Comparison of ENCODE assay signal across 2 cellular contexts in the genomic region with DNA sequence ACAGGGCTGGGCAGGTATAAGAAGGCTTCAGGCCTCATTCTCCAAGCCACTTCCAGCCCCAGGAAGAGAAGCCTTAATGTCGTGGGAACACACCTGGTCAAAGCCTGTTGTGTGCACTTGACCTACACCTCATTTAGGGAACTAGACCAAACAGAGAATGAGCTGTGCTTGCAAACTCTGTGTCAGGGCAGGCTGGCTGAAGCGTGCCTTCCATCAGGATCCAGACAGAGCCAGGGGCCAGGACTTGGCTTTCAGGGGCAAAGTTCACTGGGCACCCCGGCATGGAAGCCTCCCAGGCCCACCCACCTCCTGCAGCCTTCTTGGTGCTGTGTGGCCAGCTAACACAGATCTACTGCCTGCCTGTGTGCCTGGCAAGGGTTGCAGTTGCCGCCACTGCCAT.
TF ChIP-seq lines count a peak whose summit lies in the region.

No MANE protein-coding gene starts in this region.

TF ChIP-seq in K562, 482 proteins besides CTCF, POLR2A, EP300 and RAD21:
- TF ChIP-seq HDAC2 (IDR thresholded peaks at IDR 0.05) = no peak
- TF ChIP-seq HNRNPH1 (optimal IDR thresholded peaks at IDR 0.05; ENCODE audit: low read depth, low read length) = no peak
- TF ChIP-seq, protein P1, sequence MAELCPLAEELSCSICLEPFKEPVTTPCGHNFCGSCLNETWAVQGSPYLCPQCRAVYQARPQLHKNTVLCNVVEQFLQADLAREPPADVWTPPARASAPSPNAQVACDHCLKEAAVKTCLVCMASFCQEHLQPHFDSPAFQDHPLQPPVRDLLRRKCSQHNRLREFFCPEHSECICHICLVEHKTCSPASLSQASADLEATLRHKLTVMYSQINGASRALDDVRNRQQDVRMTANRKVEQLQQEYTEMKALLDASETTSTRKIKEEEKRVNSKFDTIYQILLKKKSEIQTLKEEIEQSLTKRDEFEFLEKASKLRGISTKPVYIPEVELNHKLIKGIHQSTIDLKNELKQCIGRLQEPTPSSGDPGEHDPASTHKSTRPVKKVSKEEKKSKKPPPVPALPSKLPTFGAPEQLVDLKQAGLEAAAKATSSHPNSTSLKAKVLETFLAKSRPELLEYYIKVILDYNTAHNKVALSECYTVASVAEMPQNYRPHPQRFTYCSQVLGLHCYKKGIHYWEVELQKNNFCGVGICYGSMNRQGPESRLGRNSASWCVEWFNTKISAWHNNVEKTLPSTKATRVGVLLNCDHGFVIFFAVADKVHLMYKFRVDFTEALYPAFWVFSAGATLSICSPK (IDR thresholded peaks at IDR 0.05; ENCODE audit: borderline replicate concordance) = no peak
- no peak for TF ChIP-seq PML (IDR thresholded peaks at IDR 0.05; ENCODE audit: low read length)
- no peak for TF ChIP-seq KDM2B (CRISPR knock-in tag; IDR thresholded peaks at IDR 0.05)
- TF ChIP-seq ILF3 (IDR thresholded peaks at IDR 0.05; ENCODE audit: borderline replicate concordance) = no peak
- no peak for TF ChIP-seq RFX7 (CRISPR knock-in tag; IDR thresholded peaks at IDR 0.05)
- TF ChIP-seq ZNF140 (CRISPR knock-in tag; IDR thresholded peaks at IDR 0.05) = no peak
- TF ChIP-seq GTF2A2 (tag; IDR thresholded peaks at IDR 0.05) = no peak
- TF ChIP-seq RAD51 (IDR thresholded peaks at IDR 0.05; ENCODE audit: borderline replicate concordance, low read depth) = no peak
- no peak for TF ChIP-seq KLF10 (CRISPR knock-in tag; IDR thresholded peaks at IDR 0.05)
- no peak for TF ChIP-seq ZNF174 (CRISPR knock-in tag; IDR thresholded peaks at IDR 0.05)
- TF ChIP-seq, protein P2, sequence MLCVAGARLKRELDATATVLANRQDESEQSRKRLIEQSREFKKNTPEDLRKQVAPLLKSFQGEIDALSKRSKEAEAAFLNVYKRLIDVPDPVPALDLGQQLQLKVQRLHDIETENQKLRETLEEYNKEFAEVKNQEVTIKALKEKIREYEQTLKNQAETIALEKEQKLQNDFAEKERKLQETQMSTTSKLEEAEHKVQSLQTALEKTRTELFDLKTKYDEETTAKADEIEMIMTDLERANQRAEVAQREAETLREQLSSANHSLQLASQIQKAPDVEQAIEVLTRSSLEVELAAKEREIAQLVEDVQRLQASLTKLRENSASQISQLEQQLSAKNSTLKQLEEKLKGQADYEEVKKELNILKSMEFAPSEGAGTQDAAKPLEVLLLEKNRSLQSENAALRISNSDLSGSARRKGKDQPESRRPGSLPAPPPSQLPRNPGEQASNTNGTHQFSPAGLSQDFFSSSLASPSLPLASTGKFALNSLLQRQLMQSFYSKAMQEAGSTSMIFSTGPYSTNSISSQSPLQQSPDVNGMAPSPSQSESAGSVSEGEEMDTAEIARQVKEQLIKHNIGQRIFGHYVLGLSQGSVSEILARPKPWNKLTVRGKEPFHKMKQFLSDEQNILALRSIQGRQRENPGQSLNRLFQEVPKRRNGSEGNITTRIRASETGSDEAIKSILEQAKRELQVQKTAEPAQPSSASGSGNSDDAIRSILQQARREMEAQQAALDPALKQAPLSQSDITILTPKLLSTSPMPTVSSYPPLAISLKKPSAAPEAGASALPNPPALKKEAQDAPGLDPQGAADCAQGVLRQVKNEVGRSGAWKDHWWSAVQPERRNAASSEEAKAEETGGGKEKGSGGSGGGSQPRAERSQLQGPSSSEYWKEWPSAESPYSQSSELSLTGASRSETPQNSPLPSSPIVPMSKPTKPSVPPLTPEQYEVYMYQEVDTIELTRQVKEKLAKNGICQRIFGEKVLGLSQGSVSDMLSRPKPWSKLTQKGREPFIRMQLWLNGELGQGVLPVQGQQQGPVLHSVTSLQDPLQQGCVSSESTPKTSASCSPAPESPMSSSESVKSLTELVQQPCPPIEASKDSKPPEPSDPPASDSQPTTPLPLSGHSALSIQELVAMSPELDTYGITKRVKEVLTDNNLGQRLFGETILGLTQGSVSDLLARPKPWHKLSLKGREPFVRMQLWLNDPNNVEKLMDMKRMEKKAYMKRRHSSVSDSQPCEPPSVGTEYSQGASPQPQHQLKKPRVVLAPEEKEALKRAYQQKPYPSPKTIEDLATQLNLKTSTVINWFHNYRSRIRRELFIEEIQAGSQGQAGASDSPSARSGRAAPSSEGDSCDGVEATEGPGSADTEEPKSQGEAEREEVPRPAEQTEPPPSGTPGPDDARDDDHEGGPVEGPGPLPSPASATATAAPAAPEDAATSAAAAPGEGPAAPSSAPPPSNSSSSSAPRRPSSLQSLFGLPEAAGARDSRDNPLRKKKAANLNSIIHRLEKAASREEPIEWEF (CRISPR knock-in tag; IDR thresholded peaks at IDR 0.05) = no peak
- no peak for TF ChIP-seq PHB2 (IDR thresholded peaks at IDR 0.05; ENCODE audit: low read depth)
- TF ChIP-seq, protein P3, sequence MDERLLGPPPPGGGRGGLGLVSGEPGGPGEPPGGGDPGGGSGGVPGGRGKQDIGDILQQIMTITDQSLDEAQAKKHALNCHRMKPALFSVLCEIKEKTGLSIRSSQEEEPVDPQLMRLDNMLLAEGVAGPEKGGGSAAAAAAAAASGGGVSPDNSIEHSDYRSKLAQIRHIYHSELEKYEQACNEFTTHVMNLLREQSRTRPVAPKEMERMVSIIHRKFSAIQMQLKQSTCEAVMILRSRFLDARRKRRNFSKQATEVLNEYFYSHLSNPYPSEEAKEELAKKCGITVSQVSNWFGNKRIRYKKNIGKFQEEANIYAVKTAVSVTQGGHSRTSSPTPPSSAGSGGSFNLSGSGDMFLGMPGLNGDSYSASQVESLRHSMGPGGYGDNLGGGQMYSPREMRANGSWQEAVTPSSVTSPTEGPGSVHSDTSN (CRISPR knock-in tag; IDR thresholded peaks at IDR 0.05; ENCODE audit: low read depth) = no peak
- TF ChIP-seq, protein P3 (tag; conservative IDR thresholded peaks at IDR 0.05; ENCODE audit: low read depth) = no peak
- TF ChIP-seq, protein P4, sequence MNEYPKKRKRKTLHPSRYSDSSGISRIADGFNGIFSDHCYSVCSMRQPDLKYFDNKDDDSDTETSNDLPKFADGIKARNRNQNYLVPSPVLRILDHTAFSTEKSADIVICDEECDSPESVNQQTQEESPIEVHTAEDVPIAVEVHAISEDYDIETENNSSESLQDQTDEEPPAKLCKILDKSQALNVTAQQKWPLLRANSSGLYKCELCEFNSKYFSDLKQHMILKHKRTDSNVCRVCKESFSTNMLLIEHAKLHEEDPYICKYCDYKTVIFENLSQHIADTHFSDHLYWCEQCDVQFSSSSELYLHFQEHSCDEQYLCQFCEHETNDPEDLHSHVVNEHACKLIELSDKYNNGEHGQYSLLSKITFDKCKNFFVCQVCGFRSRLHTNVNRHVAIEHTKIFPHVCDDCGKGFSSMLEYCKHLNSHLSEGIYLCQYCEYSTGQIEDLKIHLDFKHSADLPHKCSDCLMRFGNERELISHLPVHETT (CRISPR knock-in tag; conservative IDR thresholded peaks at IDR 0.05 in 1 of 2, IDR thresholded peaks at IDR 0.05 in 1 of 2) = no peak
- no peak for TF ChIP-seq DPF2 (IDR thresholded peaks at IDR 0.05)
- no peak for TF ChIP-seq MEF2A (IDR thresholded peaks at IDR 0.05; ENCODE audit: control insufficient read depth, low read depth, low read length)

TF ChIP-seq in GM12891, 5 proteins besides CTCF, POLR2A, EP300 and RAD21:
- TF ChIP-seq SPI1 (IDR thresholded peaks at IDR 0.05; ENCODE audit: low read depth, low read length) (no peak), PAX5 (IDR thresholded peaks at IDR 0.05; ENCODE audit: insufficient read depth, low read length, severe bottlenecking) (no peak), POU2F2 (IDR thresholded peaks at IDR 0.05; ENCODE audit: low read depth, low read length) (no peak), TAF1 (IDR thresholded peaks at IDR 0.05; ENCODE audit: low read depth, low read length) (no peak), POLR2AphosphoS5 (IDR thresholded peaks at IDR 0.05; ENCODE audit: low read depth, low read length) (no peak)
